Comparison of ENCODE assay signal across 25 cellular contexts in the genomic region with DNA sequence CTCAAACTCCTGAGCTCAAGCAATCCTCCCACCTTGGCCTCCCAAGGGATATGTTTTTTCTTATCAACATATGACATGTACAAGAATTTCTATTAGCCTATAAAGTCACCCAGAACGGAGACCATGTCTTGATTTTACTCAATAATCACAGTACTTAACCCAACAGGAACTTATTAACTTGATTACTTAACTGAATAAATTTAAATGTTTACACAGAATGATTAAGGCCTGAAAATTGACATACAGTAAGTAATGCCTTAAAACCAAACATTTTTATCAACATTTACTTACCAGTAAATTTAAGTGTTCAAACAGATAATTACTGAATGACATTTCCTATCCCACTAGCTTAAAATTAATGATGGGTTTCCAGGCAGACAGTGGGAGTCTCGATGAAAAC.
"Had no signal": no experiment of that assay in that cellular context is flagged by ENCODE, and none has a peak within 500 bp of the region (broad histone marks: within the 10 kb centered on the region; RNA-seq: fewer than 3 reads in every experiment).

No MANE protein-coding gene starts in this region.

- H3K9me3 ChIP-seq: gastrocnemius medialis, heart left ventricle, left lung, neutrophil, pancreas, right lobe of liver, stomach, thyroid gland, vagina had no signal

- H3K36me3 ChIP-seq: pancreas, thyroid gland had no signal

- ATAC-seq: gastrocnemius medialis; heart left ventricle; left cardiac atrium; left lung; natural killer cell; pancreas; stimulated activated effector memory CD8-positive, alpha-beta T cell treated with anti-CD3 and anti-CD28 coated beads, Interleukin-12 subunit alpha, Interleukin-12 subunit beta, amount 100 ng/mL, for 72 hours had no signal

- DNase-seq: dermis blood vessel endothelial cell; effector memory CD4-positive, alpha-beta T cell; gastrocnemius medialis; heart left ventricle; left cardiac atrium; left lung; mesendoderm; midbrain; natural killer cell; pancreas; right lobe of liver; stimulated activated CD4-positive, alpha-beta T cell treated with anti-CD3 and anti-CD28 coated beads, Interleukin-12 subunit alpha, Interleukin-12 subunit beta, amount 100 ng/mL, for 4 hours; stimulated activated CD4-positive, alpha-beta T cell treated with anti-CD3 and anti-CD28 coated beads, Interleukin-1b, Interleukin-23, amount 100 ng/mL, for 48 hours; stimulated activated CD4-positive, alpha-beta T cell treated with anti-CD3 and anti-CD28 coated beads, Interleukin-4, amount 100 ng/mL, for 1 hour; stimulated activated naive CD4-positive, alpha-beta T cell treated with Interleukin-2 at 50 U/mL for 16 hours; stomach; thyroid gland; trophoblast cell had no signal

- H3K9me3 Mint-ChIP-seq: natural killer cell; neural crest cell; stimulated activated effector memory CD8-positive, alpha-beta T cell treated with anti-CD3 and anti-CD28 coated beads, Interleukin-12 subunit alpha, Interleukin-12 subunit beta, amount 100 ng/mL, for 72 hours had no signal

- H3K4me3 ChIP-seq: coronary artery, gastrocnemius medialis, heart left ventricle, hepatocyte, left lung, pancreas, right lobe of liver, smooth muscle cell, stomach, thyroid gland, vagina had no signal

- H3K4me2 ChIP-seq: hepatocyte, smooth muscle cell had no signal

- H3K27ac ChIP-seq: coronary artery, gastrocnemius medialis, heart left ventricle, hepatocyte, left lung, neutrophil, pancreas, right lobe of liver, stomach, thyroid gland, vagina had no signal

- H3K27me3 ChIP-seq: gastrocnemius medialis, heart left ventricle, hepatocyte, left lung, neutrophil, pancreas, right lobe of liver, stomach, thyroid gland, vagina had no signal

- H2AFZ ChIP-seq: hepatocyte had no signal

- H3K4me3 Mint-ChIP-seq: natural killer cell; neural crest cell; stimulated activated effector memory CD8-positive, alpha-beta T cell treated with anti-CD3 and anti-CD28 coated beads, Interleukin-12 subunit alpha, Interleukin-12 subunit beta, amount 100 ng/mL, for 72 hours had no signal
